39 cellular contexts compared by ENCODE assay signal in the genomic region with DNA sequence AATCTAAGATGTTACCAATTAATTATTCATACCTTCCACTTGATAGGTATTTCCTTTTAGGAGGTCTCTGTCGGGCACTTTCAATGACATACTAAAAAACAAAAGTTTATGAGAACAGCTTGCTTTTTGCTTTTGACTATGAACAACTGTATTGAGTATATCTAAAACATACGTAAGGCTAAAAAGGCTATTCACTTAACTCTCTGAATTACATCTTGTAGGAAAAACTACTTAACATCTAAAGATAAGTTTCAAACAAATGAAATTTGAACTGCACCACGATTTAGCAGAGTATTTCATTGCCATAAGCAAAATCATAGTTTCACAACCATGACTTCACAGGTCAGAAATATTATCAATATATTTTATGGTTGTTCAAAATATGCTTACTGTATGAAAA. TPM values are rescaled to one million over a fixed set of nuclear protein-coding genes. Genes with fewer than 3 reads are reported as not detected.
"Had no signal": no experiment of that assay in that cellular context is flagged by ENCODE, and none has a peak within 500 bp of the region (broad histone marks: within the 10 kb centered on the region; RNA-seq: fewer than 3 reads in every experiment).

No MANE protein-coding gene starts in this region.

- H3K27me3 ChIP-seq: adrenal gland, ascending aorta, body of pancreas, brain microvascular endothelial cell, breast epithelium, cardiac muscle cell had no signal

- H3K4me3 ChIP-seq: adrenal gland, ascending aorta, body of pancreas, breast epithelium, cardiac muscle cell had no signal

- H3K4me1 ChIP-seq: ascending aorta, body of pancreas, breast epithelium had no signal

- FAIRE-seq: astrocyte, bronchial epithelial cell had no signal

- H3K9me3 ChIP-seq: adrenal gland, ascending aorta, body of pancreas, breast epithelium had no signal

- DNase-seq: activated effector memory CD4-positive, alpha-beta T cell treated with anti-CD3 and anti-CD28 coated beads, Interleukin-2, amount 50 U/mL, for 16 hours; activated effector memory CD4-positive, alpha-beta T cell treated with Interleukin-2 at 50 U/mL for 16 hours; activated gamma-delta T cell; activated gamma-delta T cell treated with Interleukin-2 at 50 U/mL for 16 hours; activated naive CD4-positive, alpha-beta T cell; activated naive CD4-positive, alpha-beta T cell treated with anti-CD3 and anti-CD28 coated beads for 36 hours; activated naive CD4-positive, alpha-beta T cell treated with anti-CD3 and anti-CD28 coated beads, Interleukin-2, amount 10 ng/mL, durations not matched to agents 7 days and 5 days; activated naive CD4-positive, alpha-beta T cell treated with anti-CD3 and anti-CD28 coated beads, Interleukin-2, amount 50 U/mL, for 16 hours; activated naive CD4-positive, alpha-beta T cell treated with Interleukin-2 at 50 U/mL for 16 hours; activated naive CD8-positive, alpha-beta T cell treated with anti-CD3 and anti-CD28 coated beads for 36 hours; activated naive CD8-positive, alpha-beta T cell treated with anti-CD3 and anti-CD28 coated beads, Interleukin-2, amount 10 ng/mL, durations not matched to agents 7 days and 5 days; activated naive CD8-positive, alpha-beta T cell treated with anti-CD3 and anti-CD28 coated beads, Interleukin-2, amount 50 U/mL, for 24 hours; activated T-cell treated with anti-CD3 and anti-CD28 coated beads, Interleukin-2, amount 50 U/mL, for 24 hours; activated T-cell treated with anti-CD3 and anti-CD28 coated beads, Interleukin-2, amount 50 U/mL, for 4 hours; activated T-cell treated with anti-CD3 and anti-CD28 coated beads, Interleukin-2, amount 50 U/mL, for 48 hours; activated T-cell treated with anti-CD3 and anti-CD28 coated beads, Interleukin-2, amount 50 U/mL, for 72 hours; adrenal gland; amniotic stem cell; amygdala; anterior cingulate cortex; aorta; body of pancreas; brain microvascular endothelial cell; caudate nucleus; central memory CD4-positive, alpha-beta T cell; cerebellar nuclear complex had no signal

- H3K27ac ChIP-seq: adrenal gland, ascending aorta, body of pancreas, brain microvascular endothelial cell, breast epithelium, cardiac muscle cell had no signal

- ATAC-seq: activated naive CD4-positive, alpha-beta T cell treated with anti-CD3 and anti-CD28 coated beads, Interleukin-2, amount 50 U/mL, for 72 hours; activated naive CD8-positive, alpha-beta T cell treated with anti-CD3 and anti-CD28 coated beads, Interleukin-2, amount 50 U/mL, for 24 hours; activated T-cell treated with anti-CD3 and anti-CD28 coated beads, Interleukin-2, amount 50 U/mL, for 72 hours; activated T-helper 17 cell treated with anti-CD3 and anti-CD28 coated beads, Interleukin-2, amount 50 U/mL, for 72 hours; body of pancreas had no signal

- H3K36me3 ChIP-seq: breast epithelium had no signal

RNA-seq across cellular contexts. Expression of gene CSNK1A1L, which starts 57.6 kb away (rescaled TPM):
- total RNA-seq: activated naive CD4-positive, alpha-beta T cell treated with anti-CD3 and anti-CD28 coated beads for 36 hours; activated naive CD4-positive, alpha-beta T cell treated with anti-CD3 and anti-CD28 coated beads, Interleukin-2, amount 50 U/mL, for 72 hours; activated naive CD8-positive, alpha-beta T cell treated with anti-CD3 and anti-CD28 coated beads, Interleukin-2, amount 10 ng/mL, durations not matched to agents 7 days and 5 days; activated T-cell treated with anti-CD3 and anti-CD28 coated beads, Interleukin-2, amount 50 U/mL, for 4 hours; activated T-cell treated with anti-CD3 and anti-CD28 coated beads, Interleukin-2, amount 50 U/mL, for 72 hours; activated T-helper 1 cell treated with anti-CD3 and anti-CD28 coated beads, Interleukin-12 subunit alpha, Interleukin-12 subunit beta, Interleukin-2, Interleukin-4 antibody, amounts not matched to agents 30 ng/mL and 10 ng/mL and 1 ng/mL, durations not matched to agents 14 hours and 24 hours and 36 hours; activated T-helper 17 cell treated with anti-CD3 and anti-CD28 coated beads, Interleukin-2, amount 50 U/mL, for 72 hours; activated T-helper 2 cell treated with anti-CD3 and anti-CD28 coated beads, Interferon-gamma antibody, Interleukin-2, Interleukin-4, amounts not matched to agents 10 μg/mL and 5 μg/mL and 100 μg/mL, durations not matched to agents 14 hours and 24 hours and 36 hours; adrenal gland; aorta; ascending aorta; astrocyte; body of pancreas; breast epithelium; bronchial epithelial cell; cardiac muscle cell; cardiac septum; cerebellum; chondrocyte had no signal
- polyA plus RNA-seq: adipose tissue, adrenal gland, aorta, cardiac muscle cell had no signal
